In the genomic region with DNA sequence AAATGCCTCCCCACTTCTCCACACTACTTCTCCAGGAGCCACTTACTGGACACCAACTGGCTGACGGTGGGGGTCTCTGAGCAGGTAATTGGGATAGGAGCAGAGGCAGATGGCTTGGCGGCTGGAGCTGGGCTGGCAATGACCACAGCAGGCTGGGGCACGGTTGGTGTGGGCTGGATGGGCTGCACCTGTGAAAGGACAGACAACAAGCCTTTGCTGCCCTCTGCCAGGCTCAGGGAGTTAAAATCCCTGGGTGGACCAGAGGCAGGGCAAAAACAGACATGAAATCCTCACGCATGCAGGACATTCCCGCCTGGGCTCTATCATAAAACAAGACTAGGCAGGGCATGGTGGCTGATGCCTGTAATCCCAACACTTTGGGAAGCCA, we compare ENCODE assay signal across 22 cellular contexts. TPM values are rescaled to one million over a fixed set of nuclear protein-coding genes. Genes with fewer than 3 reads are reported as not detected.
A peak's percentile ranks its signal among the peaks of the same experiment; 100 is the strongest.
DNase-seq lines count a peak whose midpoint lies in the region; ATAC-seq and TF ChIP-seq lines count a peak whose summit lies in the region.
"Had no signal": no experiment of that assay in that cellular context is flagged by ENCODE, and none has a peak within 500 bp of the region (broad histone marks: within the 10 kb centered on the region; RNA-seq: fewer than 3 reads in every experiment).

No MANE protein-coding gene starts in this region.

- no peak overlapping the region for H3K27ac Mint-ChIP-seq in naive thymus-derived CD4-positive, alpha-beta T cell
- H3K27ac Mint-ChIP-seq: CD4-positive, CD25-positive, alpha-beta regulatory T cell; HFFc6 had no signal

- TF ChIP-seq RAD21 in SK-N-SH (IDR thresholded peaks at IDR 0.05; ENCODE audit: low read length), result peak; percentile 26; the same call in 1 of the 2 replicates

- no peaks in the 10 kb centered on the region for H3K36me3 ChIP-seq in SK-N-SH (replicated peaks in 1 of 2; ENCODE audit: control insufficient read depth in 1 of 2, insufficient read depth in 2 of 2, low read length in 1 of 2)
- H3K36me3 ChIP-seq in naive thymus-derived CD4-positive, alpha-beta T cell (ENCODE audit: control insufficient read depth in 2 of 3, insufficient read depth in 3 of 3, low read length in 3 of 3), result peaks cover 0 to 45% (median 8%) of the 10 kb centered on the region in 3 experiments
- H3K36me3 ChIP-seq: BE2C had no signal

- no peaks in the 10 kb centered on the region for H3K79me2 ChIP-seq in SK-N-SH (ENCODE audit: insufficient read depth)

- no peak overlapping the region for H2AFZ ChIP-seq in SK-N-SH (ENCODE audit: low read depth)

- DNase-seq in SK-N-SH (no peak), NCI-H69 (lab: John Stamatoyannopoulos, UW) (peak; percentile 11), epithelial cell of proximal tubule (ENCODE audit: low read depth) (no peak), Right ventricle myocardium superior (no peak)
- no peak for DNase-seq in naive thymus-derived CD4-positive, alpha-beta T cell
- DNase-seq in effector CD4-positive, alpha-beta T cell, result no peak
- DNase-seq: BE2C; CD4-positive, CD25-positive, alpha-beta regulatory T cell; COR-L47; HFFc6; Kasumi-1; MM.1S; NCI-H1092; NCI-H1436 treated with DMSO at 0.1 percent for 48 hours; NCI-H2029; NCI-H446; OCI-M1; SHP77 treated with DMSO at 0.1 percent for 48 hours had no signal

- 90% methylated on average over 5 of the region's 5 CpGs for WGBS in SK-N-SH (ENCODE audit: low lambda C conversion rate)

- H3K4me3 ChIP-seq in SK-N-SH (ENCODE audit: low read depth in 2 of 2, low read length in 1 of 2) (no peak overlapping the region), epithelial cell of proximal tubule (ENCODE audit: low read depth, low read length) (no peak overlapping the region)
- no peak overlapping the region for H3K4me3 ChIP-seq in naive thymus-derived CD4-positive, alpha-beta T cell (ENCODE audit: low read length)

- CTCF ChIA-PET in SK-N-SH (lab: Yijun Ruan, JAX), result no interaction called here
- CTCF ChIA-PET in naive thymus-derived CD4-positive, alpha-beta T cell (lab: Charles Lee), result no interaction called here

- POLR2A ChIA-PET in SK-N-SH (lab: Yijun Ruan, JAX), result no interaction called here
- POLR2A ChIA-PET in naive thymus-derived CD4-positive, alpha-beta T cell (lab: Charles Lee), result interaction anchor here (0.5 kb wide), 1 partner anchor 37 kb away, joined by 3 read pairs; no protein-coding TSS in a partner anchor

- no peak overlapping the region for H3K4me3 Mint-ChIP-seq in naive thymus-derived CD4-positive, alpha-beta T cell
- H3K4me3 Mint-ChIP-seq: CD4-positive, CD25-positive, alpha-beta regulatory T cell; HFFc6; IgD-negative memory B cell had no signal

- peaks cover 0 to 30% (median 6%) of the 10 kb centered on the region in 5 donors for H3K36me3 Mint-ChIP-seq in naive thymus-derived CD4-positive, alpha-beta T cell

- peaks cover 0 to 1% (median 0%) of the 10 kb centered on the region in 11 donors for H3K9me3 Mint-ChIP-seq in naive thymus-derived CD4-positive, alpha-beta T cell
- H3K9me3 Mint-ChIP-seq: HFFc6, IgD-negative memory B cell had no signal

- H3K9ac ChIP-seq in SK-N-SH, result no peak overlapping the region

- H3K27me3 ChIP-seq in SK-N-SH (ENCODE audit: insufficient read depth), result no peaks in the 10 kb centered on the region
- H3K27me3 ChIP-seq in naive thymus-derived CD4-positive, alpha-beta T cell (ENCODE audit: control insufficient read depth in 2 of 2, insufficient read depth in 2 of 2, low read length in 2 of 2), result no peaks in the 10 kb centered on the region
- H3K27me3 ChIP-seq: BE2C had no signal

- no peaks in the 10 kb centered on the region for H3K27me3 Mint-ChIP-seq in naive thymus-derived CD4-positive, alpha-beta T cell
- H3K27me3 Mint-ChIP-seq: CD4-positive, CD25-positive, alpha-beta regulatory T cell; IgD-negative memory B cell had no signal

- no peak for TF ChIP-seq EP300 in SK-N-SH (IDR thresholded peaks at IDR 0.05; ENCODE audit: borderline replicate concordance in 1 of 2, low read depth in 1 of 2, low read length in 1 of 2)

- peaks cover 0 to 6% (median 0%) of the 10 kb centered on the region in 7 donors for H3K4me1 Mint-ChIP-seq in naive thymus-derived CD4-positive, alpha-beta T cell
- H3K4me1 Mint-ChIP-seq: CD4-positive, CD25-positive, alpha-beta regulatory T cell had no signal

- intact Hi-C loops in naive thymus-derived CD4-positive, alpha-beta T cell (cut with micrococcal nuclease), result no loop called here
- intact Hi-C loops in Right ventricle myocardium superior (cut with DNase I), result no loop called here

- ATAC-seq in SK-N-SH treated with all-trans-retinoic acid at 6 μM for 48 hours, result no peak
- no peak for ATAC-seq in naive thymus-derived CD4-positive, alpha-beta T cell
- ATAC-seq in Right ventricle myocardium superior (ENCODE audit: poor library complexity), result no peak
- no peak for ATAC-seq in HG02870 (IDR thresholded peaks at IDR 0.05; ENCODE audit: unreplicated experiment)

- H4K20me1 ChIP-seq in SK-N-SH (ENCODE audit: insufficient read depth), result no peaks in the 10 kb centered on the region

- no peak overlapping the region for H3K4me2 ChIP-seq in SK-N-SH

- H3K27ac ChIP-seq in SK-N-SH (ENCODE audit: low read depth in 2 of 2, low read length in 1 of 2), result no peak overlapping the region
- H3K27ac ChIP-seq in naive thymus-derived CD4-positive, alpha-beta T cell (ENCODE audit: low read depth, low read length), result no peak overlapping the region
- H3K27ac ChIP-seq: HL-60 had no signal

- no peaks in the 10 kb centered on the region for H3K9me2 ChIP-seq in SK-N-SH

- H3F3A ChIP-seq in SK-N-SH (replicated peaks; ENCODE audit: insufficient read depth), result no peaks in the 10 kb centered on the region

- H3K9me3 ChIP-seq in SK-N-SH, result no peaks in the 10 kb centered on the region
- H3K9me3 ChIP-seq in naive thymus-derived CD4-positive, alpha-beta T cell (ENCODE audit: control insufficient read depth in 2 of 3, low read length in 3 of 3), result no peaks in the 10 kb centered on the region
- H3K9me3 ChIP-seq: BE2C had no signal

- no peak for TF ChIP-seq CTCF in SK-N-SH (IDR thresholded peaks at IDR 0.05)
- TF ChIP-seq CTCF in epithelial cell of proximal tubule (conservative IDR thresholded peaks at IDR 0.05; ENCODE audit: low read depth, low read length), result peak; percentile 6

- no peaks in the 10 kb centered on the region for H3K4me1 ChIP-seq in SK-N-SH (ENCODE audit: control insufficient read depth in 1 of 2, insufficient read depth in 2 of 2, low read depth in 1 of 2, low read length in 1 of 2)
- H3K4me1 ChIP-seq in naive thymus-derived CD4-positive, alpha-beta T cell (ENCODE audit: control insufficient read depth in 2 of 2, insufficient read depth in 2 of 2, low read length in 2 of 2), result no peaks in the 10 kb centered on the region
- H3K4me1 ChIP-seq: BE2C had no signal

TF ChIP-seq in SK-N-SH, 30 proteins besides CTCF, POLR2A, EP300 and RAD21 (continues in another document):
- TF ChIP-seq, protein P1, sequence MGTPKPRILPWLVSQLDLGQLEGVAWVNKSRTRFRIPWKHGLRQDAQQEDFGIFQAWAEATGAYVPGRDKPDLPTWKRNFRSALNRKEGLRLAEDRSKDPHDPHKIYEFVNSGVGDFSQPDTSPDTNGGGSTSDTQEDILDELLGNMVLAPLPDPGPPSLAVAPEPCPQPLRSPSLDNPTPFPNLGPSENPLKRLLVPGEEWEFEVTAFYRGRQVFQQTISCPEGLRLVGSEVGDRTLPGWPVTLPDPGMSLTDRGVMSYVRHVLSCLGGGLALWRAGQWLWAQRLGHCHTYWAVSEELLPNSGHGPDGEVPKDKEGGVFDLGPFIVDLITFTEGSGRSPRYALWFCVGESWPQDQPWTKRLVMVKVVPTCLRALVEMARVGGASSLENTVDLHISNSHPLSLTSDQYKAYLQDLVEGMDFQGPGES (IDR thresholded peaks at IDR 0.05; ENCODE audit: low read depth, low read length), result no peak
- no peak for TF ChIP-seq NFIC (IDR thresholded peaks at IDR 0.05; ENCODE audit: borderline replicate concordance)
- no peak for TF ChIP-seq FOXJ3 (CRISPR knock-in tag; IDR thresholded peaks at IDR 0.05)

TF ChIP-seq in SK-N-SH treated with all-trans-retinoic acid at 6 μM for 48 hours, 23 proteins besides CTCF, POLR2A, EP300 and RAD21:
- TF ChIP-seq GLIS3 (CRISPR knock-in tag; IDR thresholded peaks at IDR 0.05), result no peak
- TF ChIP-seq ZFP30 (CRISPR knock-in tag; IDR thresholded peaks at IDR 0.05), result no peak
- TF ChIP-seq TOX (CRISPR knock-in tag; IDR thresholded peaks at IDR 0.05; ENCODE audit: borderline replicate concordance), result no peak
- TF ChIP-seq, protein P2, sequence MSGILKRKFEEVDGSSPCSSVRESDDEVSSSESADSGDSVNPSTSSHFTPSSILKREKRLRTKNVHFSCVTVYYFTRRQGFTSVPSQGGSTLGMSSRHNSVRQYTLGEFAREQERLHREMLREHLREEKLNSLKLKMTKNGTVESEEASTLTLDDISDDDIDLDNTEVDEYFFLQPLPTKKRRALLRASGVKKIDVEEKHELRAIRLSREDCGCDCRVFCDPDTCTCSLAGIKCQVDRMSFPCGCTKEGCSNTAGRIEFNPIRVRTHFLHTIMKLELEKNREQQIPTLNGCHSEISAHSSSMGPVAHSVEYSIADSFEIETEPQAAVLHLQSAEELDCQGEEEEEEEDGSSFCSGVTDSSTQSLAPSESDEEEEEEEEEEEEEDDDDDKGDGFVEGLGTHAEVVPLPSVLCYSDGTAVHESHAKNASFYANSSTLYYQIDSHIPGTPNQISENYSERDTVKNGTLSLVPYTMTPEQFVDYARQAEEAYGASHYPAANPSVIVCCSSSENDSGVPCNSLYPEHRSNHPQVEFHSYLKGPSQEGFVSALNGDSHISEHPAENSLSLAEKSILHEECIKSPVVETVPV (CRISPR knock-in tag; IDR thresholded peaks at IDR 0.05), result no peak

RNA-seq across cellular contexts. Expression of gene TFCP2, which starts 19.3 kb away (rescaled TPM):
- polyA plus RNA-seq in SK-N-SH (2012; rRNA removed), result 18.1 and 19.3 TPM in 2 replicates
- 25.3 and 26.3 TPM in 2 replicates for polyA plus RNA-seq in SK-N-SH (2012; cell fraction: cytosol; rRNA removed)
- 11.6 and 16.9 TPM in 2 replicates for polyA plus RNA-seq in SK-N-SH (2012; cell fraction: nucleus; rRNA removed)
- 9.2 and 12.5 TPM in 2 replicates for total RNA-seq in epithelial cell of proximal tubule
- 10 to 100 TPM; 23.4 to 42.3 (median 36.6) TPM for total RNA-seq in naive thymus-derived CD4-positive, alpha-beta T cell
- 10 to 100 TPM; 10.8 to 16.6 TPM for polyA plus RNA-seq in naive thymus-derived CD4-positive, alpha-beta T cell
- total RNA-seq in Right ventricle myocardium superior, result 23.3 TPM

RNA-seq across cellular contexts. Expression of gene POU6F1, which starts 25.6 kb away (rescaled TPM):
- 1.9 TPM in 2 replicates for polyA plus RNA-seq in SK-N-SH (2012; rRNA removed)
- 1.2 and 1.9 TPM in 2 replicates for polyA plus RNA-seq in SK-N-SH (2012; cell fraction: cytosol; rRNA removed)
- 9.6 and 14.7 TPM in 2 replicates for polyA plus RNA-seq in SK-N-SH (2012; cell fraction: nucleus; rRNA removed)
- 4.6 and 9.2 TPM in 2 replicates for total RNA-seq in epithelial cell of proximal tubule
- 10 to 100 TPM in 4 of 5 experiments, 1 to 10 TPM in 1; 5.1 to 85.5 (median 33.5) TPM for total RNA-seq in naive thymus-derived CD4-positive, alpha-beta T cell
- polyA plus RNA-seq in naive thymus-derived CD4-positive, alpha-beta T cell, result 1 to 10 TPM; 1.8 to 4.7 TPM
- total RNA-seq in Right ventricle myocardium superior, result 10.0 TPM

RNA-seq across cellular contexts. Expression of gene DAZAP2, which starts 46.3 kb away (rescaled TPM):
- polyA plus RNA-seq in SK-N-SH (2012; rRNA removed), result 274 and 325 TPM in 2 replicates
- polyA plus RNA-seq in SK-N-SH (2012; cell fraction: cytosol; rRNA removed), result 232 and 238 TPM in 2 replicates
- polyA plus RNA-seq in SK-N-SH (2012; cell fraction: nucleus; rRNA removed), result 109 and 235 TPM in 2 replicates
- total RNA-seq in epithelial cell of proximal tubule (196 and 198 TPM in 2 replicates), Right ventricle myocardium superior (124 TPM)
- 100 to 1,000 TPM; 231 to 306 (median 271) TPM for total RNA-seq in naive thymus-derived CD4-positive, alpha-beta T cell
- 1,000 to 10,000 TPM; 1,567 to 1,584 TPM for polyA plus RNA-seq in naive thymus-derived CD4-positive, alpha-beta T cell
